ENCODE assay signal across 4 cellular contexts in the genomic region with DNA sequence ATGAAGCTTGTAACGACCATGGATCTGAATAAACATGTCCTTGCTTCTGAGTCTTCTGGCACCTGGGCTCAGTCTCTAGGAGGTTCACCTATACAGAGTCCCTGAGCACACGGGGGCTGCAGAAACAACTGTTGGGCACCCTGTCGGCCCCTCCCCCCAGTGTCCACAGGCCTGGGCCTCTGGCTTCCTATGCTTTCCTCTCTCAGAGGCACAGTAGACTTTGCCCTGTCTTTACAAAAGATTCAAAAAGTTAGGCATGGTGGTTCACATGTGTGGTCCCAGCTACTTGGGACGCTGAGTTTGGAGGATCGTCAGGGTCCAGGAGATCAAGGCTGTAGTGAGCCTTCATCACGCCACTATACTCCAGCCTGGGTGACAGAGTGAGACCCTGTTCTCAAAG. TPM values are rescaled to one million over a fixed set of nuclear protein-coding genes. Genes with fewer than 3 reads are reported as not detected.
"Had no signal": no experiment of that assay in that cellular context is flagged by ENCODE, and none has a peak within 500 bp of the region (broad histone marks: within the 10 kb centered on the region; RNA-seq: fewer than 3 reads in every experiment).

No MANE protein-coding gene starts in this region.

RNA-seq across cellular contexts. Expression of gene TUBA3D, which starts 45.6 kb away (rescaled TPM):
- total RNA-seq: NCI-H460, PC-9, RPMI7951, SJSA1 had no signal
